In genomic region chr5:35598707-35599370, GRCh38 we compare ENCODE assay signal across 12 cellular contexts. TPM values are rescaled to one million over a fixed set of nuclear protein-coding genes. Genes with fewer than 3 reads are reported as not detected.
DNase-seq lines count a peak whose midpoint lies in the region; ATAC-seq and TF ChIP-seq lines count a peak whose summit lies in the region.
"Had no signal": no experiment of that assay in that cellular context is flagged by ENCODE, and none has a peak within 500 bp of the region (broad histone marks: within the 10 kb centered on the region; RNA-seq: fewer than 3 reads in every experiment).

No MANE protein-coding gene starts in this region.

- TF ChIP-seq CTCF in gastroesophageal sphincter (IDR thresholded peaks at IDR 0.05) = no peak

- no peaks in the 10 kb centered on the region for H3K36me3 ChIP-seq in gastroesophageal sphincter
- H3K36me3 ChIP-seq: BLaER1 had no signal

- in situ Hi-C loops in SK-MEL-5 (cut with HindIII; ENCODE audit: low pct_unique_long_range_greater_than_20kb, low sequenced_read_pairs) = no loop called here

- H3K4me1 ChIP-seq in gastroesophageal sphincter = no peaks in the 10 kb centered on the region
- H3K4me1 ChIP-seq: BLaER1 had no signal

- H3K27ac ChIP-seq in gastroesophageal sphincter = no peak overlapping the region
- H3K27ac ChIP-seq: BLaER1 had no signal

- WGBS in gastroesophageal sphincter (ENCODE audit: low coverage in 1 of 2), 2 donors = 83% methylated on average over 1 of the region's 2 CpGs; no CpG with 5 or more reads in 1 of the 2 donors

- TF ChIP-seq RAD21 in Ishikawa (IDR thresholded peaks at IDR 0.05; ENCODE audit: low read depth) = peak; percentile 48; the same call in 1 of the 2 replicates

- peaks cover 0 to 8% (median 0%) of the 10 kb centered on the region in 3 donors for H3K9me3 ChIP-seq in gastroesophageal sphincter

- intact Hi-C loops in left colon (cut with DNase I, micrococcal nuclease) = no loop called here

- H3K27me3 ChIP-seq in gastroesophageal sphincter = peaks cover 10% of the 10 kb centered on the region
- H3K27me3 ChIP-seq: BLaER1 had no signal

- TF ChIP-seq POLR2A in gastroesophageal sphincter (IDR thresholded peaks at IDR 0.05) = no peak

- peak; percentile 97 for ATAC-seq in left colon
- no peak for ATAC-seq in gastroesophageal sphincter

- no peak overlapping the region for H3K4me3 ChIP-seq in gastroesophageal sphincter
- H3K4me3 ChIP-seq: BLaER1 had no signal

- DNase-seq in DMS 273 (lab: John Stamatoyannopoulos, UW; ENCODE audit: unreplicated experiment) = peak; percentile 30
- peak; percentile 61 for DNase-seq in SK-MEL-5 (ENCODE audit: low read depth, low spot score)
- DNase-seq in left colon = peak; percentile 63 to 78
- no peak for DNase-seq in amniotic stem cell (lab: John Stamatoyannopoulos, UW)
- no peak for DNase-seq in NCI-H2081 treated with DMSO at 0.1 percent for 48 hours (lab: John Stamatoyannopoulos, UW)
- DNase-seq in foreskin melanocyte = no peak
- DNase-seq: activated CD8-positive, alpha-beta memory T cell treated with anti-CD3 and anti-CD28 coated beads for 24 hours; naive B cell; NCI-H510A treated with DMSO at 0.1 percent for 48 hours had no signal

- TF ChIP-seq EP300 in Ishikawa (IDR thresholded peaks at IDR 0.05; ENCODE audit: borderline replicate concordance) (no peak), gastroesophageal sphincter (IDR thresholded peaks at IDR 0.05) (no peak)

TF ChIP-seq in Ishikawa, 13 proteins besides CTCF, POLR2A, EP300 and RAD21:
- no peak for TF ChIP-seq FOXM1 (IDR thresholded peaks at IDR 0.05; ENCODE audit: borderline replicate concordance, low read depth)
- no peak for TF ChIP-seq CEBPB (IDR thresholded peaks at IDR 0.05)
- no peak for TF ChIP-seq TEAD4 (IDR thresholded peaks at IDR 0.05)
- TF ChIP-seq, protein P1, sequence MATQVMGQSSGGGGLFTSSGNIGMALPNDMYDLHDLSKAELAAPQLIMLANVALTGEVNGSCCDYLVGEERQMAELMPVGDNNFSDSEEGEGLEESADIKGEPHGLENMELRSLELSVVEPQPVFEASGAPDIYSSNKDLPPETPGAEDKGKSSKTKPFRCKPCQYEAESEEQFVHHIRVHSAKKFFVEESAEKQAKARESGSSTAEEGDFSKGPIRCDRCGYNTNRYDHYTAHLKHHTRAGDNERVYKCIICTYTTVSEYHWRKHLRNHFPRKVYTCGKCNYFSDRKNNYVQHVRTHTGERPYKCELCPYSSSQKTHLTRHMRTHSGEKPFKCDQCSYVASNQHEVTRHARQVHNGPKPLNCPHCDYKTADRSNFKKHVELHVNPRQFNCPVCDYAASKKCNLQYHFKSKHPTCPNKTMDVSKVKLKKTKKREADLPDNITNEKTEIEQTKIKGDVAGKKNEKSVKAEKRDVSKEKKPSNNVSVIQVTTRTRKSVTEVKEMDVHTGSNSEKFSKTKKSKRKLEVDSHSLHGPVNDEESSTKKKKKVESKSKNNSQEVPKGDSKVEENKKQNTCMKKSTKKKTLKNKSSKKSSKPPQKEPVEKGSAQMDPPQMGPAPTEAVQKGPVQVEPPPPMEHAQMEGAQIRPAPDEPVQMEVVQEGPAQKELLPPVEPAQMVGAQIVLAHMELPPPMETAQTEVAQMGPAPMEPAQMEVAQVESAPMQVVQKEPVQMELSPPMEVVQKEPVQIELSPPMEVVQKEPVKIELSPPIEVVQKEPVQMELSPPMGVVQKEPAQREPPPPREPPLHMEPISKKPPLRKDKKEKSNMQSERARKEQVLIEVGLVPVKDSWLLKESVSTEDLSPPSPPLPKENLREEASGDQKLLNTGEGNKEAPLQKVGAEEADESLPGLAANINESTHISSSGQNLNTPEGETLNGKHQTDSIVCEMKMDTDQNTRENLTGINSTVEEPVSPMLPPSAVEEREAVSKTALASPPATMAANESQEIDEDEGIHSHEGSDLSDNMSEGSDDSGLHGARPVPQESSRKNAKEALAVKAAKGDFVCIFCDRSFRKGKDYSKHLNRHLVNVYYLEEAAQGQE (IDR thresholded peaks at IDR 0.05; ENCODE audit: low read depth) = no peak
- TF ChIP-seq YY1 (IDR thresholded peaks at IDR 0.05; ENCODE audit: low read depth) = no peak
- no peak for TF ChIP-seq NFIC (IDR thresholded peaks at IDR 0.05)
- no peak for TF ChIP-seq TCF12 (IDR thresholded peaks at IDR 0.05; ENCODE audit: low read depth)
- no peak for TF ChIP-seq CREB1 (IDR thresholded peaks at IDR 0.05; ENCODE audit: low read depth)
- TF ChIP-seq ZBTB7A (IDR thresholded peaks at IDR 0.05; ENCODE audit: low read depth) = no peak
- TF ChIP-seq MAX (IDR thresholded peaks at IDR 0.05) = no peak
- TF ChIP-seq TAF1 (IDR thresholded peaks at IDR 0.05; ENCODE audit: low read depth) = no peak
- TF ChIP-seq EGR1 (IDR thresholded peaks at IDR 0.05) = no peak
- no peak for TF ChIP-seq USF1 (IDR thresholded peaks at IDR 0.05)

RNA-seq across cellular contexts. Expression of gene SPEF2, which starts 18.8 kb away (rescaled TPM):
- 6.8 and 8.2 TPM in 2 replicates for total RNA-seq in SK-MEL-5 (2014; rRNA removed; shearing (Covaris generic))
- 4.8 and 4.9 TPM in 2 replicates for polyA plus RNA-seq in SK-MEL-5 (2015; cell fraction: cytosol; rRNA removed)
- 23.8 and 66.3 TPM in 2 replicates for polyA plus RNA-seq in SK-MEL-5 (2015; cell fraction: nucleus; rRNA removed)
- 1 to 10 TPM; 3.0 to 5.0 TPM for total RNA-seq in left colon
- total RNA-seq in gastroesophageal sphincter = 1 to 10 TPM; 2.1 to 5.8 (median 3.1) TPM

Comparison
In these comparisons a context has a peak if more than half of its experiments do, and no peak if none do; other contexts are left out.
1. DNase-seq: peak in DMS 273 (single experiment), SK-MEL-5 (single experiment) and left colon (2 of 2); none in amniotic stem cell (single experiment), NCI-H2081 treated with DMSO at 0.1 percent for 48 hours (single experiment) and foreskin melanocyte (single experiment).